Comparison of ENCODE assay signal across 8 cellular contexts in the genomic region with DNA sequence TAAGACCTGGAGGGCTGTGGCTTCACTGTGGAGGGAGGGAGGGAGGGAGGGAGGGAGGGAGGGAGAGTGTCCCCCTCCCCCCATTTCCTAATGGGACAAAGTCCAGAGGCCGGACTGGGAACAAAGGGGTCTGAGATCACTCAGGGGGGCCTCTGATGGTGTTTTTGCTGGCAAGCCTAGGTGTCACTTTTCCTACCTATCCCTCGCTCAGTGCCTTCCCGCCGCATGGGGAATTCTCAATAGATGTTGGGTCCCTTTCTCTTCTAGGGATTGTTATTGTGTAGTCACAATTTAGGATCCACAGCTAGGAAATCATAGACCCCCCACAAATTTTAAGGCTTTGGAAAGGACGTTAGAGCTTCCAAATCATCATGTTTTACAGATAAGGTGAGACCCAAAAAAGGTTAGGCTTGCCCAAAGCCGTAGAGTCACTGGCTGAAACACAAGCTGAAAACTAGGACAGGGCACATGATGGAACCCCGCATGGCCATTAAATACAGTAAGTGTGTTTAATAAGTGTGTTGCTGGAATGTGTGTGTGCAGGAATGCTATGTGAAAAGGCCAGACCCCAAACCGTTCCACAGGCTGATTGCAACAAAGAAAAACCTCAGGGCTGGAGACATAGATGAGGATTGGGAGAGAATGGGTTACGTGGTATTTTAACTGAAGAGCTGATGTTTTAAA. TPM values are rescaled to one million over a fixed set of nuclear protein-coding genes. Genes with fewer than 3 reads are reported as not detected.
A peak's percentile ranks its signal among the peaks of the same experiment; 100 is the strongest.
DNase-seq lines count a peak whose midpoint lies in the region; ATAC-seq, FAIRE-seq and TF ChIP-seq lines count a peak whose summit lies in the region.

No MANE protein-coding gene starts in this region.

- no peak for FAIRE-seq in GM12878 (lab: Jason Lieb, UNC)

- H3K18ac ChIP-seq in mesendoderm (ENCODE audit: low read length): peak overlapping the region; percentile 81

- no peaks in the 10 kb centered on the region for H3K9me3 ChIP-seq in GM12878 (replicated peaks; ENCODE audit: control insufficient read depth, insufficient read depth, low read length)
- no peaks in the 10 kb centered on the region for H3K9me3 ChIP-seq in tibial artery

- CTCF ChIA-PET in GM12878 (lab: Yijun Ruan, JAX): interaction anchor here (1.0 to 2.9 kb wide), 8 partner anchors 8 to 136 kb away, joined by 3 to 19 read pairs (median 6); no protein-coding TSS in a partner anchor

- no peaks in the 10 kb centered on the region for H3K27me3 ChIP-seq in GM12878 (replicated peaks in 1 of 2; ENCODE audit: control insufficient read depth in 2 of 2, insufficient read depth in 2 of 2, low read length in 1 of 2)
- no peaks in the 10 kb centered on the region for H3K27me3 ChIP-seq in mesendoderm (ENCODE audit: insufficient read depth, low read length, poor library complexity)
- H3K27me3 ChIP-seq in tibial artery: no peaks in the 10 kb centered on the region

- H3K79me2 ChIP-seq in GM12878 (ENCODE audit: control insufficient read depth, insufficient read depth, low read length) (peaks cover 9% of the 10 kb centered on the region), mesendoderm (ENCODE audit: control insufficient read depth, insufficient read depth, low read length) (peaks cover 8% of the 10 kb centered on the region)

- H3K23ac ChIP-seq in mesendoderm (ENCODE audit: low read length): no peak overlapping the region

- peak overlapping the region; percentile 73 for H3K56ac ChIP-seq in mesendoderm (ENCODE audit: low read length)

- H4K20me1 ChIP-seq in GM12878 (ENCODE audit: control insufficient read depth, insufficient read depth): no peaks in the 10 kb centered on the region

- H3K27ac ChIP-seq in GM12878 (ENCODE audit: control insufficient read depth, insufficient read depth) (peak overlapping the region; percentile 74), mesendoderm (ENCODE audit: low read depth, low read length) (peak overlapping the region; percentile 85), tibial artery (peak overlapping the region; percentile 98 to 100)

- no peak for TF ChIP-seq POLR2A in GM12878 (IDR thresholded peaks at IDR 0.05; ENCODE audit: low read depth, low read length)

- WGBS in GM12878 (ENCODE audit: insufficient coverage, insufficient replicate concordance, low lambda C conversion rate, missing lambda C conversion rate): 46% methylated on average over 9 of the region's 9 CpGs
- no CpG with 5 or more reads among the region's 9 CpGs for WGBS in mesendoderm (ENCODE audit: extremely low coverage, insufficient coverage, low lambda C conversion rate)

- H3K9ac ChIP-seq in GM12878 (ENCODE audit: control insufficient read depth, insufficient read depth, low read length) (peak overlapping the region; percentile 43; the same call in 1 of the 2 replicates), mesendoderm (ENCODE audit: low read length) (peak overlapping the region; percentile 36)

- TF ChIP-seq RAD21 in GM12878 (IDR thresholded peaks at IDR 0.05; ENCODE audit: insufficient read depth, low read depth, low read length): no peak

- ATAC-seq in GM12878 (no peak), HG02884 (IDR thresholded peaks at IDR 0.05; ENCODE audit: unreplicated experiment) (no peak), GM21526 (IDR thresholded peaks at IDR 0.05; ENCODE audit: low FRiP score, unreplicated experiment) (no peak)

- peak overlapping the region; percentile 93 for H2BK120ac ChIP-seq in mesendoderm (ENCODE audit: low read depth, low read length)

- no TSS peak for BruUV-seq in GM12878 (replicated peaks; lab: Mats Ljungman, UMichigan)

- peak overlapping the region; percentile 74 for H3K4me2 ChIP-seq in GM12878 (ENCODE audit: control insufficient read depth, insufficient read depth)
- no peak overlapping the region for H3K4me2 ChIP-seq in mesendoderm (ENCODE audit: low read length)

- intact Hi-C loops in GM12878 (cut with micrococcal nuclease; ENCODE audit: unreplicated experiment) (no loop called here), tibial artery (cut with DNase I; ENCODE audit: low total_unique reads) (loop anchor here (5.0 kb wide), 1 partner anchor 135 kb away; no protein-coding TSS in a partner anchor)

- TF ChIP-seq CTCF in GM12878 (IDR thresholded peaks at IDR 0.05 in 2 of 3, conservative IDR thresholded peaks at IDR 0.05 in 1 of 3; ENCODE audit: control insufficient read depth in 2 of 3, extremely low read depth in 1 of 3, insufficient read depth in 1 of 3, low read depth in 3 of 3, low read length in 3 of 3): no peak
- no peak for TF ChIP-seq CTCF in tibial artery (IDR thresholded peaks at IDR 0.05)

- peak overlapping the region; percentile 41 for H2BK5ac ChIP-seq in mesendoderm (ENCODE audit: low read length)

- RAD21 ChIA-PET in GM12878 (lab: Charles Lee; ENCODE audit: unreplicated experiment): interaction anchor here (0.9 to 2.4 kb wide), 6 partner anchors 9 to 175 kb away, joined by 3 to 9 read pairs (median 6); no protein-coding TSS in a partner anchor

- H3K4ac ChIP-seq in mesendoderm (ENCODE audit: low read depth, low read length): peak overlapping the region; percentile 88

- TF ChIP-seq EP300 in GM12878 (IDR thresholded peaks at IDR 0.05; ENCODE audit: borderline replicate concordance in 1 of 2, control insufficient read depth in 1 of 2, low read depth in 2 of 2, low read length in 2 of 2): no peak

- H4K8ac ChIP-seq in mesendoderm (ENCODE audit: low read depth, low read length): no peak overlapping the region

- H3K4me1 ChIP-seq in GM12878 (ENCODE audit: control insufficient read depth, insufficient read depth, low read length) (peaks cover 39% of the 10 kb centered on the region), mesendoderm (ENCODE audit: control insufficient read depth, low read depth, low read length) (peaks cover 20% of the 10 kb centered on the region), tibial artery (peaks cover 6 to 89% (median 68%) of the 10 kb centered on the region in 4 donors)

- SMC1A ChIA-PET in GM12878 (lab: Charles Lee; ENCODE audit: uncharacterized antibody, unreplicated experiment): interaction anchor here (0.6 to 5.8 kb wide), 12 partner anchors 9 to 217 kb away, joined by 3 to 29 read pairs (median 4); no protein-coding TSS in a partner anchor

- H3K36me3 ChIP-seq in GM12878 (ENCODE audit: control insufficient read depth in 2 of 2, insufficient read depth in 2 of 2, low read length in 1 of 2): no peaks in the 10 kb centered on the region
- no peaks in the 10 kb centered on the region for H3K36me3 ChIP-seq in mesendoderm (ENCODE audit: control insufficient read depth, insufficient read depth, low read length)
- no peaks in the 10 kb centered on the region for H3K36me3 ChIP-seq in tibial artery

- no peak overlapping the region for H4K5ac ChIP-seq in mesendoderm (ENCODE audit: low read length)

- peak overlapping the region; percentile 42 for H3K4me3 ChIP-seq in GM12878
- no peak overlapping the region for H3K4me3 ChIP-seq in mesendoderm (ENCODE audit: low read length)
- H3K4me3 ChIP-seq in tibial artery: peak overlapping the region in 1 of 2 donors; percentile 27

- DNase-seq in activated CD8-positive, alpha-beta memory T cell treated with anti-CD3 and anti-CD28 coated beads for 24 hours: peak; percentile 57
- no peak for DNase-seq in activated CD8-positive, alpha-beta memory T cell treated with anti-CD3 and anti-CD28 coated beads, Interleukin-2, amount 50 U/mL, for 4 hours
- DNase-seq in GM12878 (ENCODE audit: low read depth, low spot score): no peak
- no peak for DNase-seq in mesendoderm
- DNase-seq in tibial artery: peak in 1 of 2 donors; percentile 56
- DNase-seq in NCI-H2029 treated with DMSO at 0.1 percent for 48 hours (lab: John Stamatoyannopoulos, UW): no peak

- H2BK15ac ChIP-seq in mesendoderm (replicated peaks; ENCODE audit: low read depth): peak overlapping the region; percentile 9

- POLR2A ChIA-PET in GM12878 (lab: Charles Lee): interaction anchor here (0.6 to 2.7 kb wide), 6 partner anchors 10 to 885 kb away, joined by 3 to 15 read pairs (median 4); a partner anchor contains a TSS

- no peak overlapping the region for H2AK5ac ChIP-seq in mesendoderm (ENCODE audit: low read length)

- peaks cover 7% of the 10 kb centered on the region for H3K79me1 ChIP-seq in mesendoderm (ENCODE audit: low read length)

- peak overlapping the region; percentile 40; the same call in 1 of the 2 replicates for H2AFZ ChIP-seq in GM12878 (ENCODE audit: control insufficient read depth, low read depth, low read length)

- in situ Hi-C loops in GM12878 (cut with MboI): no loop called here

RNA-seq across cellular contexts. Expression of a gene that starts 4.8 kb away (rescaled TPM):
- total RNA-seq in GM12878 (2013; cell fraction: nucleolus; rRNA removed): 115 and 127 TPM in 2 replicates
- total RNA-seq in GM12878 (2014; rRNA removed) (320 and 399 TPM in 2 replicates), GM12878 (2014; rRNA removed; fragmentation: Illumina TruSeq; extraction: Trizol) (578 and 593 TPM in 2 replicates), GM12878 (2021) (1,394 and 1,396 TPM in 2 replicates)
- 1,541 TPM for polyA plus RNA-seq in GM12878 (2011; ENCODE audit: low read depth)
- polyA plus RNA-seq in GM12878 (2011; rRNA removed) (264 and 289 TPM in 2 replicates), GM12878 (2014; fragmentation: Illumina TruSeq; extraction: Trizol) (1,926 and 2,341 TPM in 2 replicates), GM12878 (2014; fragmentation: Nextera tagmentation; extraction: Ambion mirVana) (100 to 1,000 TPM; 295 to 816 TPM), GM12878 (2014; rRNA removed) (1,103 and 1,222 TPM in 2 replicates), GM12878 (2016; fragmentation: Nextera tagmentation; extraction: Ambion mirVana) (1,000 to 10,000 TPM; 3,902 to 4,154 TPM)
- polyA plus RNA-seq in GM12878 (2011; cell fraction: cytosol; rRNA removed): 284 and 460 TPM in 2 replicates
- polyA plus RNA-seq in GM12878 (2011; cell fraction: nucleus; rRNA removed): 213 and 242 TPM in 2 replicates
- 1,271 and 1,848 TPM in 2 replicates for polyA plus RNA-seq in GM12878 (2012)
- 295 and 348 TPM in 2 replicates for polyA minus RNA-seq in GM12878 (2011; rRNA and poly(A)+ RNA removed)
- polyA minus RNA-seq in GM12878 (2011; cell fraction: cytosol; rRNA and poly(A)+ RNA removed): 295 and 305 TPM in 2 replicates
- 59.0 and 79.8 TPM in 2 replicates for polyA minus RNA-seq in GM12878 (2011; cell fraction: nucleus; rRNA and poly(A)+ RNA removed)
- polyA plus RNA-seq in mesendoderm (2013, experiment 1 of 2): 1,625 TPM
- polyA plus RNA-seq in mesendoderm (2013, experiment 2 of 2): 1,633 TPM

RNA-seq across cellular contexts. Expression of a gene that starts 22.1 kb away (rescaled TPM):
- 0.08 TPM in 1 of 2 replicates, not detected in the other for total RNA-seq in GM12878 (2013; cell fraction: nucleolus; rRNA removed)
- total RNA-seq in GM12878 (2014; rRNA removed) (0.06 TPM in 1 of 2 replicates, not detected in the other), GM12878 (2014; rRNA removed; fragmentation: Illumina TruSeq; extraction: Trizol) (0.05 TPM in 1 of 2 replicates, not detected in the other), GM12878 (2021) (0.08 and 0.13 TPM in 2 replicates)
- polyA plus RNA-seq in GM12878 (2011; ENCODE audit: low read depth): 1.4 TPM
- polyA plus RNA-seq in GM12878 (2011; rRNA removed) (0.12 and 0.15 TPM in 2 replicates), GM12878 (2014; fragmentation: Illumina TruSeq; extraction: Trizol) (0.03 and 0.25 TPM in 2 replicates), GM12878 (2014; fragmentation: Nextera tagmentation; extraction: Ambion mirVana) (under 1 TPM; 0.34 to 0.44 TPM), GM12878 (2014; rRNA removed) (0.05 TPM in 1 of 2 replicates, not detected in the other), GM12878 (2016; fragmentation: Nextera tagmentation; extraction: Ambion mirVana) (1 to 10 TPM; 2.4 to 3.4 TPM)
- 0.13 and 0.18 TPM in 2 replicates for polyA plus RNA-seq in GM12878 (2011; cell fraction: cytosol; rRNA removed)
- polyA plus RNA-seq in GM12878 (2011; cell fraction: nucleus; rRNA removed): 0.38 and 1.1 TPM in 2 replicates
- polyA plus RNA-seq in GM12878 (2012): 1.7 and 2.0 TPM in 2 replicates
- polyA minus RNA-seq in GM12878 (2011; rRNA and poly(A)+ RNA removed): 0.15 TPM in 1 of 2 replicates, not detected in the other
- not detected in 2 replicates for polyA minus RNA-seq in GM12878 (2011; cell fraction: cytosol; rRNA and poly(A)+ RNA removed)
- polyA minus RNA-seq in GM12878 (2011; cell fraction: nucleus; rRNA and poly(A)+ RNA removed): 0.29 and 0.36 TPM in 2 replicates
- polyA plus RNA-seq in mesendoderm (2013, experiment 1 of 2): 0.20 TPM
- 0.28 TPM for polyA plus RNA-seq in mesendoderm (2013, experiment 2 of 2)

RNA-seq across cellular contexts. Expression of a gene that starts 54.9 kb away (rescaled TPM):
- not detected in 2 replicates for total RNA-seq in GM12878 (2013; cell fraction: nucleolus; rRNA removed)
- total RNA-seq in GM12878 (2014; rRNA removed) (not detected in 2 replicates), GM12878 (2014; rRNA removed; fragmentation: Illumina TruSeq; extraction: Trizol) (not detected in 2 replicates), GM12878 (2021) (0.11 TPM in 1 of 2 replicates, not detected in the other)
- not detected for polyA plus RNA-seq in GM12878 (2011; ENCODE audit: low read depth)
- polyA plus RNA-seq in GM12878 (2011; rRNA removed) (not detected in 2 replicates), GM12878 (2014; fragmentation: Illumina TruSeq; extraction: Trizol) (not detected in 2 replicates), GM12878 (2014; fragmentation: Nextera tagmentation; extraction: Ambion mirVana) (not detected), GM12878 (2014; rRNA removed) (0.04 TPM in 1 of 2 replicates, not detected in the other), GM12878 (2016; fragmentation: Nextera tagmentation; extraction: Ambion mirVana) (not detected)
- polyA plus RNA-seq in GM12878 (2011; cell fraction: cytosol; rRNA removed): 0.04 TPM in 1 of 2 replicates, not detected in the other
- not detected in 2 replicates for polyA plus RNA-seq in GM12878 (2011; cell fraction: nucleus; rRNA removed)
- polyA plus RNA-seq in GM12878 (2012): 0.07 TPM in 1 of 2 replicates, not detected in the other
- polyA minus RNA-seq in GM12878 (2011; rRNA and poly(A)+ RNA removed): not detected in 2 replicates
- polyA minus RNA-seq in GM12878 (2011; cell fraction: cytosol; rRNA and poly(A)+ RNA removed): 1.1 TPM in 1 of 2 replicates, not detected in the other
- polyA minus RNA-seq in GM12878 (2011; cell fraction: nucleus; rRNA and poly(A)+ RNA removed): not detected in 2 replicates
- polyA plus RNA-seq in mesendoderm (2013, experiment 1 of 2): 1.4 TPM
- 2.3 TPM for polyA plus RNA-seq in mesendoderm (2013, experiment 2 of 2)
